ENCODE assay signal across 23 cellular contexts in the genomic region with DNA sequence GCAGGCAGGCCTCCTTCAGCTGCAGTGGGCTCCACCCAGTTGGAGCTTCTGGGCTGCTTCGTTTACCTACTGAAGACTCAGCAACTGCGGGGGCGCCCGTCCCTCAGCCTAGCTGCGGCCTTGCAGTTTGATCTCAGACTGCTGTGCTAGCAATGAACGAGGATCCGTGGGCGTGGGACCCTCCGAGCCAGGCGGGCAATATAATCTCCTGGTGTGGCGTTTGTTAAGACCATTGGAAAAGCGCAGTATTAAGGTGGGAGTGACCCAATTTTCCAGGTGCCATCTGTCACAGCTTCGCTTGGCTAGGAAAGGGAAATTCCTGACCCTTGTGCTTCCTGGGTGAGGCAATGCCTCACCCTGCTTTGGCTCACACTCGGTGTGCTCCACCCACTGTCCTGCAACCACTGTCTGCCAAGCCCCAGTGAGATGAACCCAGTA.
DNase-seq lines count a peak whose midpoint lies in the region; ATAC-seq and TF ChIP-seq lines count a peak whose summit lies in the region.
"Had no signal": no experiment of that assay in that cellular context is flagged by ENCODE, and none has a peak within 500 bp of the region (broad histone marks: within the 10 kb centered on the region; RNA-seq: fewer than 3 reads in every experiment).

No MANE protein-coding gene starts in this region.

- intact Hi-C loops in left colon (cut with DNase I, micrococcal nuclease), result no loop called here

- H3K9me2 ChIP-seq in Karpas-422 (replicated peaks; ENCODE audit: insufficient read depth, low read length), result no peaks in the 10 kb centered on the region

- no peaks in the 10 kb centered on the region for H3K36me3 Mint-ChIP-seq in stimulated activated memory B cell treated with anti-CD40 and anti-IgM and Interleukin-4, amounts not matched to agents 10 μg/mL and 1 μg/mL and 100 μg/mL, for 72 hours
- H3K36me3 Mint-ChIP-seq: CD14-positive monocyte had no signal

- H3K9ac ChIP-seq in mucosa of rectum (ENCODE audit: low read depth in 1 of 2, low read length in 2 of 2), result peak overlapping the region in 1 of 2 donors; percentile 53
- H3K9ac ChIP-seq in Karpas-422 (ENCODE audit: low read length), result no peak overlapping the region

- no peak for TF ChIP-seq POLR2A in Peyer's patch (IDR thresholded peaks at IDR 0.05)

- no peak overlapping the region for H3K27ac Mint-ChIP-seq in stimulated activated memory B cell treated with anti-CD40 and anti-IgM and Interleukin-4, amounts not matched to agents 10 μg/mL and 1 μg/mL and 100 μg/mL, for 72 hours
- H3K27ac Mint-ChIP-seq: CD14-positive monocyte had no signal

- no peaks in the 10 kb centered on the region for H3K36me3 ChIP-seq in Peyer's patch
- no peaks in the 10 kb centered on the region for H3K36me3 ChIP-seq in mucosa of rectum (ENCODE audit: control insufficient read depth in 2 of 2, insufficient read depth in 2 of 2, low read length in 2 of 2)
- H3K36me3 ChIP-seq in MG63, result no peaks in the 10 kb centered on the region
- H3K36me3 ChIP-seq in Karpas-422 (ENCODE audit: insufficient read depth, low read length), result no peaks in the 10 kb centered on the region
- H3K36me3 ChIP-seq: SJCRH30 had no signal

- no peak overlapping the region for H3K4me3 Mint-ChIP-seq in stimulated activated memory B cell treated with anti-CD40 and anti-IgM and Interleukin-4, amounts not matched to agents 10 μg/mL and 1 μg/mL and 100 μg/mL, for 72 hours
- H3K4me3 Mint-ChIP-seq: CD14-positive monocyte had no signal

- TF ChIP-seq CTCF in Peyer's patch (IDR thresholded peaks at IDR 0.05), result no peak

- DNase-seq in DMS 273 (lab: John Stamatoyannopoulos, UW; ENCODE audit: unreplicated experiment), result peak; percentile 44
- no peak for DNase-seq in DMS 273 treated with DMSO at 0.1 percent for 48 hours (lab: John Stamatoyannopoulos, UW)
- DNase-seq in Peyer's patch, result peak in 2 of 3 donors; percentile 79 to 80
- peak; percentile 71 to 73 for DNase-seq in left colon
- DNase-seq in MG63, result no peak
- no peak for DNase-seq in Karpas-422
- DNase-seq: AML-193; EL; GOT3; NCI-H1417; NCI-H2029 treated with DMSO at 0.1 percent for 48 hours; NCI-H2171; NCI-H446; NCI-H526 treated with DMSO at 0.1 percent for 48 hours; NK-92 treated with Interleukin-12 subunit alpha and Interleukin-12 subunit beta, amount 100 ng/mL, for 24 hours; OCI-M1; SJCRH30 had no signal

- H3K4me1 ChIP-seq in Peyer's patch (no peaks in the 10 kb centered on the region), mucosa of rectum (ENCODE audit: control insufficient read depth in 2 of 2, insufficient read depth in 2 of 2, low read length in 2 of 2) (peaks cover 3% of the 10 kb centered on the region in 2 donors), Karpas-422 (ENCODE audit: low read length) (no peaks in the 10 kb centered on the region)
- H3K4me1 ChIP-seq: SJCRH30 had no signal

- peaks cover 8% of the 10 kb centered on the region for H3K27me3 Mint-ChIP-seq in stimulated activated memory B cell treated with anti-CD40 and anti-IgM and Interleukin-4, amounts not matched to agents 10 μg/mL and 1 μg/mL and 100 μg/mL, for 72 hours

- peak; percentile 97 for ATAC-seq in left colon
- ATAC-seq in stimulated activated memory B cell treated with anti-CD40 and anti-IgM and Interleukin-4, amounts not matched to agents 10 μg/mL and 1 μg/mL and 100 μg/mL, for 72 hours, result no peak
- ATAC-seq: HCT116, K562 had no signal

- H3K9me3 ChIP-seq in Peyer's patch, result no peaks in the 10 kb centered on the region
- no peaks in the 10 kb centered on the region for H3K9me3 ChIP-seq in mucosa of rectum (ENCODE audit: control insufficient read depth in 2 of 2, low read length in 2 of 2)
- H3K9me3 ChIP-seq in MG63, result no peaks in the 10 kb centered on the region
- H3K9me3 ChIP-seq in Karpas-422 (ENCODE audit: low read length), result peaks cover under 1% of the 10 kb centered on the region; the same call in 1 of the 2 replicates

- no peak overlapping the region for H2AFZ ChIP-seq in Karpas-422 (ENCODE audit: low read length)

- no peaks in the 10 kb centered on the region for H3K4me1 Mint-ChIP-seq in stimulated activated memory B cell treated with anti-CD40 and anti-IgM and Interleukin-4, amounts not matched to agents 10 μg/mL and 1 μg/mL and 100 μg/mL, for 72 hours
- H3K4me1 Mint-ChIP-seq: CD14-positive monocyte had no signal

- no peaks in the 10 kb centered on the region for H4K20me1 ChIP-seq in Karpas-422 (ENCODE audit: insufficient read depth, low read depth, low read length)

- H3K4me3 ChIP-seq in Peyer's patch (peak overlapping the region in 2 of 4 donors; percentile 36 to 47), mucosa of rectum (ENCODE audit: low read length in 2 of 2) (peak overlapping the region; percentile 33 to 50), MG63 (no peak overlapping the region), Karpas-422 (ENCODE audit: low read length) (no peak overlapping the region)
- H3K4me3 ChIP-seq: K562, SJCRH30 had no signal

- no peak overlapping the region for H3K4me2 ChIP-seq in Karpas-422 (ENCODE audit: low read depth, low read length, poor library complexity, severe bottlenecking)

- no peaks in the 10 kb centered on the region for H3K79me2 ChIP-seq in Karpas-422 (ENCODE audit: low read length)

- H3K27me3 ChIP-seq in Peyer's patch (no peaks in the 10 kb centered on the region), mucosa of rectum (ENCODE audit: control insufficient read depth in 2 of 2, insufficient read depth in 2 of 2, low read length in 2 of 2) (no peaks in the 10 kb centered on the region), MG63 (no peaks in the 10 kb centered on the region), Karpas-422 (ENCODE audit: low read length) (no peaks in the 10 kb centered on the region)
- H3K27me3 ChIP-seq: SJCRH30 had no signal

- H3K27ac ChIP-seq in Peyer's patch, result peak overlapping the region in 3 of 4 donors; percentile 42 to 87 (median 80)
- peak overlapping the region; percentile 61 to 70 for H3K27ac ChIP-seq in mucosa of rectum (ENCODE audit: low read depth in 2 of 2, low read length in 2 of 2)
- H3K27ac ChIP-seq in Karpas-422 (ENCODE audit: low read length), result no peak overlapping the region
- H3K27ac ChIP-seq: 22Rv1, SJCRH30 had no signal

- peaks cover 5% of the 10 kb centered on the region for H3K9me3 Mint-ChIP-seq in stimulated activated memory B cell treated with anti-CD40 and anti-IgM and Interleukin-4, amounts not matched to agents 10 μg/mL and 1 μg/mL and 100 μg/mL, for 72 hours

Comparison
In these comparisons a context has a peak if more than half of its experiments do, and no peak if none do; other contexts are left out.
1. DNase-seq: peak in DMS 273 (single experiment), Peyer's patch (2 of 3) and left colon (2 of 2); none in DMS 273 treated with DMSO at 0.1 percent for 48 hours (single experiment), MG63 (single experiment) and Karpas-422 (single experiment).
2. H3K4me3 ChIP-seq: peak in mucosa of rectum (2 of 2); none in MG63 (single experiment) and Karpas-422 (single experiment).